In the genomic region with DNA sequence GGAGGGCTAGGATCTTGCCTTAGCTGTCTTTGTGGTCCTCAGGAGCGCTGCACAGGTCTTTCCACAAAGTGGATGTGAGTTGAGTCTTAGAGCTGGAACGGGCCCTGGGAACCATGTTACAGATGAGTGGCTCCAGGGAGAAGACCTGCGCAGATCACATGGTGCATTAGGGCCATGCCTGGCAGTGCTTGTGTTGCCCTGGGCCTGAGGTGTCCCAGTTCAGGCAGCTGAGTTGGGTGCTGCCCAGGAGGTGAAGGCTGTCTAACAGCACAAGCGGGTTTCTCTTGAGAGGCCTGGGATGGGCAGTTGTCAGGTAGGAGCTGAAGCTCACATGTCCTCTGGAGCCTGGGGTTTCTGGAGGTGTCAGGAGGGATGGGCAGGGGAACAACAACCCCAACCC, we compare ENCODE assay signal across 1 cellular context.
TF ChIP-seq lines count a peak whose summit lies in the region.

No MANE protein-coding gene starts in this region.

TF ChIP-seq in A549, 52 proteins besides CTCF, POLR2A, EP300 and RAD21:
- TF ChIP-seq KDM5A (IDR thresholded peaks at IDR 0.05): no peak
- no peak for TF ChIP-seq FOSL2 (IDR thresholded peaks at IDR 0.05)
- TF ChIP-seq FOSL2 (CRISPR knock-in tag; IDR thresholded peaks at IDR 0.05): no peak
- no peak for TF ChIP-seq HEYL (CRISPR knock-in tag; IDR thresholded peaks at IDR 0.05)
- TF ChIP-seq, protein P1, sequence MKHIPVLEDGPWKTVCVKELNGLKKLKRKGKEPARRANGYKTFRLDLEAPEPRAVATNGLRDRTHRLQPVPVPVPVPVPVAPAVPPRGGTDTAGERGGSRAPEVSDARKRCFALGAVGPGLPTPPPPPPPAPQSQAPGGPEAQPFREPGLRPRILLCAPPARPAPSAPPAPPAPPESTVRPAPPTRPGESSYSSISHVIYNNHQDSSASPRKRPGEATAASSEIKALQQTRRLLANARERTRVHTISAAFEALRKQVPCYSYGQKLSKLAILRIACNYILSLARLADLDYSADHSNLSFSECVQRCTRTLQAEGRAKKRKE (CRISPR knock-in tag; IDR thresholded peaks at IDR 0.05; ENCODE audit: low read depth): no peak
- TF ChIP-seq CHD2 (IDR thresholded peaks at IDR 0.05; ENCODE audit: low read length, partially characterized antibody): no peak
- no peak for TF ChIP-seq NR3C1 (IDR thresholded peaks at IDR 0.05)
- no peak for TF ChIP-seq KDM1A (IDR thresholded peaks at IDR 0.05; ENCODE audit: low read depth)
- no peak for TF ChIP-seq GATA3 (IDR thresholded peaks at IDR 0.05; ENCODE audit: borderline replicate concordance)
- no peak for TF ChIP-seq CBX8 (IDR thresholded peaks at IDR 0.05)
- no peak for TF ChIP-seq EHF (CRISPR knock-in tag; IDR thresholded peaks at IDR 0.05)
- no peak for TF ChIP-seq ZNF302 (CRISPR knock-in tag; IDR thresholded peaks at IDR 0.05)
- TF ChIP-seq, protein P2, sequence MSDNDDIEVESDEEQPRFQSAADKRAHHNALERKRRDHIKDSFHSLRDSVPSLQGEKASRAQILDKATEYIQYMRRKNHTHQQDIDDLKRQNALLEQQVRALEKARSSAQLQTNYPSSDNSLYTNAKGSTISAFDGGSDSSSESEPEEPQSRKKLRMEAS (IDR thresholded peaks at IDR 0.05): no peak
- TF ChIP-seq FOSB (CRISPR knock-in tag; IDR thresholded peaks at IDR 0.05): no peak
- TF ChIP-seq HOXB5 (CRISPR knock-in tag; IDR thresholded peaks at IDR 0.05): no peak
- no peak for TF ChIP-seq HDAC2 (IDR thresholded peaks at IDR 0.05)
- no peak for TF ChIP-seq NPAS2 (CRISPR knock-in tag; IDR thresholded peaks at IDR 0.05; ENCODE audit: borderline replicate concordance)
- no peak for TF ChIP-seq SREBF2 (IDR thresholded peaks at IDR 0.05)
- TF ChIP-seq RCOR1 (IDR thresholded peaks at IDR 0.05; ENCODE audit: low read depth, low read length): no peak
- no peak for TF ChIP-seq MYC (IDR thresholded peaks at IDR 0.05; ENCODE audit: borderline replicate concordance, low read length)
